ENCODE assay signal across 9 cellular contexts in the genomic region with DNA sequence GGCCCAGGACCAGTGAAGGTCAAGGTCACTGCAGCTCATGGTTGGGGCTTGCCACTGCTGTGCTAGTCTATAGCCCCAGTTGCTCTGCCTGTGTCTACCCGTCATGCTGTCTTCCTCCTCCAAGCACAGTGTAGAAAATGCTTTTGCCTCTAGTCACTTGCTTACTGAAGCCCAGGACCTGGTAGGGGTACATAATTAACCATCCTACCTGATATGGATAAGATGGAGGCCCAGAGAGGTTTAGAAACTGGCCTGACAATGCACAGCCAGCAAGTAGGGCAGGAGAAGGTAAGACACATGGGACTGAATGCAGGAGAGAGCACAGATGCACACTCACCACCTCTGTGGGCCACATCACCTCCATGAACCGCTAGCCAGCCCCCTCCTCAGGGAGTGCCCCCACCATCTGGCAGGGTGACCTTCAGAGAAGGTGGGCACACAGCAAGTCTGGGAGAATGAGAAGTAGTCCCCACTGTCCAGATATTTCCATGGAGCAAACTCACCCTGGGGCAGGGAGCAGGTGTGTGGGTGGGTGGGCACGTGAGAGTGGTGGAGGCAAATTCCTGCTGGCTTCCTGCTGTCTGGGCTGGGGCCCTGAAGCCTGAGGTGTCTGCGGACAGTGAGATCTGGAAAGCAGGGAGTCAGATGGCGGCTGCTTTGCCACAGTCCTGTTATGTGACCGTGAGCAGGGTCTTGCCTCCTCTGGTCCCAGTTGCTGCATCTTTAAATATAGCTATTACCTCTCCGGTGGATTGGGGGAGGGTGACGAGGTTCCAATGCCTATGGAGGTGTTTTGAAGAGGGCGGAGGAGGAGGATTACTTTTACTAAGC. TPM values are rescaled to one million over a fixed set of nuclear protein-coding genes. Genes with fewer than 3 reads are reported as not detected.
DNase-seq lines count a peak whose midpoint lies in the region; ATAC-seq and TF ChIP-seq lines count a peak whose summit lies in the region.
"Had no signal": no experiment of that assay in that cellular context is flagged by ENCODE, and none has a peak within 500 bp of the region (broad histone marks: within the 10 kb centered on the region; RNA-seq: fewer than 3 reads in every experiment).

No MANE protein-coding gene starts in this region.

- intact Hi-C loops in ovary (cut with DNase I) = loop anchor here in 1 of 4 donors (5.0 kb wide), 1 partner anchor 56 kb away; no protein-coding TSS in a partner anchor

- peaks cover 53% of the 10 kb centered on the region for H3K4me1 Mint-ChIP-seq in stimulated activated naive CD8-positive, alpha-beta T cell treated with anti-CD3 and anti-CD28 coated beads, Interleukin-15, Interleukin-2, amounts not matched to agents 100 ng/mL and 50 ng/mL, for 24 hours (ENCODE audit: low read depth)

- no peaks in the 10 kb centered on the region for H3K79me2 ChIP-seq in hepatocyte

- H3K4me3 ChIP-seq in hepatocyte (no peak overlapping the region), ovary (peak overlapping the region; percentile 38)

- DNase-seq in stimulated activated naive CD8-positive, alpha-beta T cell treated with anti-CD3 and anti-CD28 coated beads, Interleukin-15, Interleukin-2, amounts not matched to agents 100 U/mL and 50 U/mL, for 24 hours = no peak
- DNase-seq in hepatocyte (ENCODE audit: low spot score) (no peak), ovary (no peak), iPS-NIHi11 (ENCODE audit: low spot score) (no peak)
- no peak for DNase-seq in activated CD4-positive, alpha-beta T cell treated with anti-CD3 and anti-CD28 coated beads, Interleukin-2, amount 50 U/mL, for 4 hours
- DNase-seq in activated CD8-positive, alpha-beta memory T cell treated with anti-CD3 and anti-CD28 coated beads, Interleukin-2, amount 50 U/mL, for 4 hours = no peak
- DNase-seq: T-cell had no signal

- H4K20me1 ChIP-seq in hepatocyte (ENCODE audit: insufficient read depth, poor library complexity, severe bottlenecking) = no peaks in the 10 kb centered on the region

- H3K9me3 Mint-ChIP-seq in stimulated activated naive CD8-positive, alpha-beta T cell treated with anti-CD3 and anti-CD28 coated beads, Interleukin-15, Interleukin-2, amounts not matched to agents 100 ng/mL and 50 ng/mL, for 24 hours = no peaks in the 10 kb centered on the region
- H3K9me3 Mint-ChIP-seq: T-cell had no signal

- H3K27me3 Mint-ChIP-seq in stimulated activated naive CD8-positive, alpha-beta T cell treated with anti-CD3 and anti-CD28 coated beads, Interleukin-15, Interleukin-2, amounts not matched to agents 100 ng/mL and 50 ng/mL, for 24 hours = no peaks in the 10 kb centered on the region

- H3K9me2 ChIP-seq in hepatocyte (replicated peaks; ENCODE audit: insufficient read depth) = no peaks in the 10 kb centered on the region

- 61% methylated on average over 9 of the region's 9 CpGs for WGBS in hepatocyte (ENCODE audit: low lambda C conversion rate, missing lambda C conversion rate)
- 54 to 61% (median 58%) methylated on average over 9 of the region's 9 CpGs for WGBS in ovary, 3 donors

- H3K36me3 ChIP-seq in hepatocyte (replicated peaks; ENCODE audit: insufficient read depth, low read depth) = no peaks in the 10 kb centered on the region
- H3K36me3 ChIP-seq in ovary = no peaks in the 10 kb centered on the region

- peak overlapping the region; percentile 33 for H3K27ac Mint-ChIP-seq in stimulated activated naive CD8-positive, alpha-beta T cell treated with anti-CD3 and anti-CD28 coated beads, Interleukin-15, Interleukin-2, amounts not matched to agents 100 ng/mL and 50 ng/mL, for 24 hours
- H3K27ac Mint-ChIP-seq: T-cell had no signal

- no peak for ATAC-seq in stimulated activated naive CD8-positive, alpha-beta T cell treated with anti-CD3 and anti-CD28 coated beads, Interleukin-15, Interleukin-2, amounts not matched to agents 100 U/mL and 50 U/mL, for 24 hours
- ATAC-seq in GM21390 (IDR thresholded peaks at IDR 0.05; ENCODE audit: unreplicated experiment) = no peak
- ATAC-seq: T-cell had no signal

- TF ChIP-seq POLR2A in ovary (IDR thresholded peaks at IDR 0.05) = no peak

- TF ChIP-seq CTCF in hepatocyte (IDR thresholded peaks at IDR 0.05; ENCODE audit: poor library complexity) = no peak
- no peak for TF ChIP-seq CTCF in ovary (IDR thresholded peaks at IDR 0.05)

- H2AFZ ChIP-seq in hepatocyte = no peak overlapping the region

- H3K27ac ChIP-seq in hepatocyte (peak overlapping the region; percentile 88), ovary (peak overlapping the region in 1 of 2 donors; percentile 20)

- H3K4me1 ChIP-seq in hepatocyte (ENCODE audit: insufficient read depth) (peaks cover 33% of the 10 kb centered on the region), ovary (ENCODE audit: insufficient read depth) (peaks cover 2% of the 10 kb centered on the region)

- H3K9me3 ChIP-seq in hepatocyte (ENCODE audit: low read depth) = no peaks in the 10 kb centered on the region
- no peaks in the 10 kb centered on the region for H3K9me3 ChIP-seq in ovary

- no peaks in the 10 kb centered on the region for H3K36me3 Mint-ChIP-seq in stimulated activated naive CD8-positive, alpha-beta T cell treated with anti-CD3 and anti-CD28 coated beads, Interleukin-15, Interleukin-2, amounts not matched to agents 100 ng/mL and 50 ng/mL, for 24 hours (ENCODE audit: low read depth)
- H3K36me3 Mint-ChIP-seq: T-cell had no signal

- no peak for TF ChIP-seq EP300 in ovary (IDR thresholded peaks at IDR 0.05)

- no peak overlapping the region for H3K4me3 Mint-ChIP-seq in stimulated activated naive CD8-positive, alpha-beta T cell treated with anti-CD3 and anti-CD28 coated beads, Interleukin-15, Interleukin-2, amounts not matched to agents 100 ng/mL and 50 ng/mL, for 24 hours
- H3K4me3 Mint-ChIP-seq: T-cell had no signal

- peak overlapping the region; percentile 85 for H3K4me2 ChIP-seq in hepatocyte

- no peaks in the 10 kb centered on the region for H3K27me3 ChIP-seq in hepatocyte
- no peaks in the 10 kb centered on the region for H3K27me3 ChIP-seq in ovary

RNA-seq across cellular contexts. Expression of a gene that starts 1.0 kb away (rescaled TPM):
- total RNA-seq in hepatocyte (8.5 and 9.4 TPM in 2 replicates), ovary (10 to 100 TPM in 2 of 7 donors, 1 to 10 TPM in 5; 2.2 to 12.2 (median 6.6) TPM)
- polyA plus RNA-seq in hepatocyte (4.6 and 6.6 TPM in 2 replicates), ovary (1 to 10 TPM; 9.8 to 9.9 TPM)

RNA-seq across cellular contexts. Expression of a gene that starts 14.7 kb away (rescaled TPM):
- total RNA-seq in hepatocyte (0.13 TPM in 1 of 2 replicates, not detected in the other), ovary (under 1 TPM in 1 of 7 donors, not detected in 6; 0.74 TPM)
- polyA plus RNA-seq in hepatocyte (not detected in 2 replicates), ovary (under 1 TPM in 1 of 2 donors, not detected in 1; 0.40 TPM)

RNA-seq across cellular contexts. Expression of a gene that starts 31.2 kb away (rescaled TPM):
- total RNA-seq in hepatocyte = not detected in 2 replicates
- polyA plus RNA-seq in hepatocyte = not detected in 2 replicates
- total RNA-seq in ovary = not detected
- polyA plus RNA-seq in ovary = not detected
